ENCODE assay signal across 8 cellular contexts in genomic region chr4:25993564-25994185, GRCh38.
A peak's percentile ranks its signal among the peaks of the same experiment; 100 is the strongest.
DNase-seq lines count a peak whose midpoint lies in the region; ATAC-seq and TF ChIP-seq lines count a peak whose summit lies in the region.

No MANE protein-coding gene starts in this region.

- H3K9me3 ChIP-seq in DND-41 (ENCODE audit: insufficient read depth, low read length, severe bottlenecking) (no peaks in the 10 kb centered on the region), PC-3 (ENCODE audit: low read length) (no peaks in the 10 kb centered on the region)

- TF ChIP-seq CTCF in DND-41 (IDR thresholded peaks at IDR 0.05; ENCODE audit: borderline replicate concordance, extremely low read depth, low read length, poor library complexity, severe bottlenecking) (peak; percentile 39), PC-3 (conservative IDR thresholded peaks at IDR 0.05; ENCODE audit: low read depth, low read length) (peak; percentile 42; the same call in 1 of the 2 replicates)

- no peaks in the 10 kb centered on the region for H3K4me1 ChIP-seq in DND-41 (ENCODE audit: insufficient read depth, low read length)
- no peaks in the 10 kb centered on the region for H3K4me1 ChIP-seq in PC-3 (ENCODE audit: insufficient read depth, low read length)

- H3K4me2 ChIP-seq in DND-41 (ENCODE audit: insufficient read depth, low read length) (no peak overlapping the region), PC-3 (ENCODE audit: low read length) (no peak overlapping the region)

- H3K79me2 ChIP-seq in DND-41 (ENCODE audit: insufficient read depth, low read length) (no peaks in the 10 kb centered on the region), PC-3 (ENCODE audit: low read length) (no peaks in the 10 kb centered on the region)

- CTCF ChIA-PET in PC-3 (lab: Charles Lee): no interaction called here

- H3K9me3 Mint-ChIP-seq in naive thymus-derived CD8-positive, alpha-beta T cell: no peaks in the 10 kb centered on the region

- H4K20me1 ChIP-seq in DND-41 (ENCODE audit: insufficient read depth, low read length): no peaks in the 10 kb centered on the region
- H4K20me1 ChIP-seq in PC-3 (ENCODE audit: low read length): no peaks in the 10 kb centered on the region

- no peaks in the 10 kb centered on the region for H3K36me3 ChIP-seq in DND-41 (ENCODE audit: insufficient read depth, low read length)
- H3K36me3 ChIP-seq in H7 (replicated peaks; ENCODE audit: control insufficient read depth, insufficient read depth, low read length): no peaks in the 10 kb centered on the region
- no peaks in the 10 kb centered on the region for H3K36me3 ChIP-seq in PC-3 (ENCODE audit: low read depth, low read length)

- H3K27ac ChIP-seq in DND-41 (ENCODE audit: low read length) (no peak overlapping the region), PC-3 (ENCODE audit: low read length) (no peak overlapping the region)

- intact Hi-C loops in PC-3 (cut with micrococcal nuclease): no loop called here

- H3K27ac Mint-ChIP-seq in naive thymus-derived CD8-positive, alpha-beta T cell: no peak overlapping the region

- TF ChIP-seq POLR2A in erythroblast (IDR thresholded peaks at IDR 0.05; ENCODE audit: low read length): no peak

- H3F3A ChIP-seq in PC-3 (ENCODE audit: low read length, unreplicated experiment): no peaks in the 10 kb centered on the region

- no peaks in the 10 kb centered on the region for H3K36me3 Mint-ChIP-seq in naive thymus-derived CD8-positive, alpha-beta T cell

- H3K4me3 ChIP-seq in DND-41 (ENCODE audit: low read depth in 1 of 2, low read length in 2 of 2) (no peak overlapping the region), H7 (ENCODE audit: insufficient read depth, low read depth, low read length) (peak overlapping the region; percentile 2; the same call in 1 of the 2 replicates), PC-3 (ENCODE audit: low read length) (no peak overlapping the region)

- no peak for ATAC-seq in DND-41 (ENCODE audit: insufficient read depth, low read depth)
- no peak for ATAC-seq in PC-3
- ATAC-seq in naive thymus-derived CD8-positive, alpha-beta T cell: no peak

- no peak overlapping the region for H3K4me3 Mint-ChIP-seq in naive thymus-derived CD8-positive, alpha-beta T cell

- no TSS peak for BruUV-seq in PC-3 (replicated peaks; lab: Mats Ljungman, UMichigan)

- no peak overlapping the region for H3K9ac ChIP-seq in DND-41 (ENCODE audit: low read depth, low read length)
- H3K9ac ChIP-seq in PC-3 (ENCODE audit: low read length): no peak overlapping the region

- no peaks in the 10 kb centered on the region for H3K9me2 ChIP-seq in PC-3 (replicated peaks; ENCODE audit: low read length)

- peaks cover 0 to 1% (median 0%) of the 10 kb centered on the region in 4 donors for H3K4me1 Mint-ChIP-seq in naive thymus-derived CD8-positive, alpha-beta T cell

- DNase-seq in DND-41 (peak; percentile 15), H7 (peak; percentile 85), PC-3 (peak; percentile 13), erythroblast (lab: John Stamatoyannopoulos, UW) (peak; percentile 6 to 12), NCI-H2081 (lab: John Stamatoyannopoulos, UW) (no peak)
- DNase-seq in stimulated activated CD4-positive, alpha-beta T cell treated with anti-CD3 and anti-CD28 coated beads, Interleukin-15, amount 100 ng/mL, for 48 hours (ENCODE audit: low read depth in 2 of 2): peak; percentile 22 to 25
- DNase-seq in effector CD8-positive, alpha-beta T cell (lab: John Stamatoyannopoulos, UW): no peak
- no peak for DNase-seq in naive thymus-derived CD8-positive, alpha-beta T cell

- H2AFZ ChIP-seq in DND-41 (ENCODE audit: low read depth, low read length) (no peak overlapping the region), PC-3 (ENCODE audit: low read length) (no peak overlapping the region)

- H3K27me3 Mint-ChIP-seq in naive thymus-derived CD8-positive, alpha-beta T cell: peaks cover 0 to 4% (median 3%) of the 10 kb centered on the region in 5 donors

- POLR2A ChIA-PET in PC-3 (lab: Charles Lee; ENCODE audit: unreplicated experiment): no interaction called here
- POLR2A ChIA-PET in naive thymus-derived CD8-positive, alpha-beta T cell (lab: Charles Lee): no interaction called here

- no peaks in the 10 kb centered on the region for H3K27me3 ChIP-seq in DND-41 (ENCODE audit: insufficient read depth, low read length, poor library complexity)
- H3K27me3 ChIP-seq in H7 (ENCODE audit: control insufficient read depth, insufficient read depth, low read length): no peaks in the 10 kb centered on the region
- H3K27me3 ChIP-seq in PC-3 (ENCODE audit: low read length): no peaks in the 10 kb centered on the region

Comparison
In these comparisons a context has a peak if more than half of its experiments do, and no peak if none do; other contexts are left out.
1. DNase-seq: peak in DND-41 (single experiment), H7 (single experiment), PC-3 (single experiment), erythroblast (2 of 2) and stimulated activated CD4-positive, alpha-beta T cell treated with anti-CD3 and anti-CD28 coated beads, Interleukin-15, amount 100 ng/mL, for 48 hours (2 of 2); none in NCI-H2081 (0 of 2), effector CD8-positive, alpha-beta T cell (single experiment) and naive thymus-derived CD8-positive, alpha-beta T cell (0 of 10).